ENCODE assay signal across 15 cellular contexts in genomic region chr1:230204852-230205251, GRCh38.
DNase-seq lines count a peak whose midpoint lies in the region; ATAC-seq and TF ChIP-seq lines count a peak whose summit lies in the region.
"Had no signal": no experiment of that assay in that cellular context is flagged by ENCODE, and none has a peak within 500 bp of the region (broad histone marks: within the 10 kb centered on the region; RNA-seq: fewer than 3 reads in every experiment).

No MANE protein-coding gene starts in this region.

- H3K36me3 ChIP-seq in adipocyte (ENCODE audit: control insufficient read depth, insufficient read depth, low read length, severe bottlenecking) = peaks cover 46% of the 10 kb centered on the region
- H3K36me3 ChIP-seq in lung (ENCODE audit: control insufficient read depth in 2 of 2, insufficient read depth in 2 of 2, low read length in 2 of 2) = peaks cover 0 to 2% of the 10 kb centered on the region in 2 donors

- no peaks in the 10 kb centered on the region for H3K27me3 Mint-ChIP-seq in activated CD4-positive, alpha-beta T cell treated with anti-CD3 and anti-CD28 coated beads, Interleukin-2, amount 10 ng/mL, durations not matched to agents 7 days and 5 days
- H3K27me3 Mint-ChIP-seq in type B pancreatic cell = no peaks in the 10 kb centered on the region
- H3K27me3 Mint-ChIP-seq: activated naive CD8-positive, alpha-beta T cell had no signal

- no peak for DNase-seq in activated CD4-positive, alpha-beta T cell treated with anti-CD3 and anti-CD28 coated beads, Interleukin-2, amount 10 ng/mL, durations not matched to agents 7 days and 5 days
- DNase-seq in activated CD4-positive, alpha-beta T cell treated with anti-CD3 and anti-CD28 coated beads, Interleukin-2, amount 50 U/mL, for 48 hours = no peak
- DNase-seq in adipocyte (ENCODE audit: low read depth) = peak; percentile 3
- DNase-seq in lung (ENCODE audit: low spot score) = peak; percentile 82
- no peak for DNase-seq in type B pancreatic cell (ENCODE audit: extremely low spot score, unreplicated experiment)
- DNase-seq: dermis blood vessel endothelial cell, NCI-H1092, T1000 had no signal

- H3K9me3 ChIP-seq in adipocyte (ENCODE audit: control insufficient read depth, low read length) = no peaks in the 10 kb centered on the region
- H3K9me3 ChIP-seq in lung (ENCODE audit: control insufficient read depth in 2 of 2, insufficient read depth in 1 of 2, low read length in 1 of 2) = no peaks in the 10 kb centered on the region
- H3K9me3 ChIP-seq: A549 had no signal

- H3K27ac Mint-ChIP-seq in activated CD4-positive, alpha-beta T cell treated with anti-CD3 and anti-CD28 coated beads, Interleukin-2, amount 10 ng/mL, durations not matched to agents 7 days and 5 days = peak overlapping the region; percentile 9
- H3K27ac Mint-ChIP-seq in type B pancreatic cell = peak overlapping the region; percentile 45
- H3K27ac Mint-ChIP-seq: activated naive CD8-positive, alpha-beta T cell had no signal

- peaks cover 15% of the 10 kb centered on the region for H3K36me3 Mint-ChIP-seq in activated CD4-positive, alpha-beta T cell treated with anti-CD3 and anti-CD28 coated beads, Interleukin-2, amount 10 ng/mL, durations not matched to agents 7 days and 5 days (ENCODE audit: low read depth)
- H3K36me3 Mint-ChIP-seq in type B pancreatic cell = peaks cover 4% of the 10 kb centered on the region

- POLR2A ChIA-PET in activated CD4-positive, alpha-beta T cell treated with anti-CD3 and anti-CD28 coated beads, Interleukin-2, amount 10 ng/mL, durations not matched to agents 7 days and 5 days (lab: Charles Lee) = no interaction called here

- H3K9me3 Mint-ChIP-seq in activated CD4-positive, alpha-beta T cell treated with anti-CD3 and anti-CD28 coated beads, Interleukin-2, amount 10 ng/mL, durations not matched to agents 7 days and 5 days = no peaks in the 10 kb centered on the region
- H3K9me3 Mint-ChIP-seq in type B pancreatic cell = no peaks in the 10 kb centered on the region
- H3K9me3 Mint-ChIP-seq: neural crest cell had no signal

- CTCF ChIA-PET in activated CD4-positive, alpha-beta T cell treated with anti-CD3 and anti-CD28 coated beads, Interleukin-2, amount 10 ng/mL, durations not matched to agents 7 days and 5 days (lab: Charles Lee) = interaction anchor here (0.7 to 2.1 kb wide), 3 partner anchors 10 to 107 kb away, joined by 3 to 14 read pairs (median 7); no protein-coding TSS in a partner anchor

- no peak overlapping the region for H3K9ac ChIP-seq in adipocyte (ENCODE audit: low read length)

- H3K27me3 ChIP-seq in adipocyte (replicated peaks; ENCODE audit: control insufficient read depth, insufficient read depth, low read length) (no peaks in the 10 kb centered on the region), lung (ENCODE audit: control insufficient read depth, insufficient read depth) (no peaks in the 10 kb centered on the region)

- peaks cover 31% of the 10 kb centered on the region for H3K4me1 ChIP-seq in adipocyte (ENCODE audit: control insufficient read depth, insufficient read depth, low read length)
- H3K4me1 ChIP-seq in lung (ENCODE audit: control insufficient read depth in 2 of 2, insufficient read depth in 2 of 2, low read length in 2 of 2) = peaks cover 11 to 16% of the 10 kb centered on the region in 2 donors
- H3K4me1 ChIP-seq: A549 had no signal

- H3K4me3 ChIP-seq in adipocyte (ENCODE audit: low read length) = no peak overlapping the region
- no peak overlapping the region for H3K4me3 ChIP-seq in lung
- H3K4me3 ChIP-seq: A549, GM12878 had no signal

- no peak for TF ChIP-seq CTCF in lung (IDR thresholded peaks at IDR 0.05; ENCODE audit: control extremely low read depth, extremely low read depth)
- no peak for TF ChIP-seq CTCF in type B pancreatic cell (conservative IDR thresholded peaks at IDR 0.05)

- ATAC-seq in lung (ENCODE audit: insufficient read depth, low FRiP score) (peak; percentile 79), HG03025 (IDR thresholded peaks at IDR 0.05; ENCODE audit: low FRiP score, unreplicated experiment) (no peak), GM19328 (IDR thresholded peaks at IDR 0.05; ENCODE audit: unreplicated experiment) (no peak), GM21786 (IDR thresholded peaks at IDR 0.05; ENCODE audit: unreplicated experiment) (no peak)
- ATAC-seq: A549, GM12878 had no signal

- H3K4me3 Mint-ChIP-seq in activated CD4-positive, alpha-beta T cell treated with anti-CD3 and anti-CD28 coated beads, Interleukin-2, amount 10 ng/mL, durations not matched to agents 7 days and 5 days = no peak overlapping the region
- no peak overlapping the region for H3K4me3 Mint-ChIP-seq in type B pancreatic cell
- H3K4me3 Mint-ChIP-seq: activated naive CD8-positive, alpha-beta T cell; neural crest cell had no signal

- 50 to 78% methylated on average over 3 of the region's 3 CpGs for WGBS in lung, 2 donors

- H3K27ac ChIP-seq in lung (ENCODE audit: low read depth in 1 of 2, low read length in 1 of 2) = peak overlapping the region in 1 of 2 donors; percentile 56
- H3K27ac ChIP-seq: A549 had no signal

- H3K4me1 Mint-ChIP-seq in activated CD4-positive, alpha-beta T cell treated with anti-CD3 and anti-CD28 coated beads, Interleukin-2, amount 10 ng/mL, durations not matched to agents 7 days and 5 days = peaks cover 20% of the 10 kb centered on the region
- peaks cover 32% of the 10 kb centered on the region for H3K4me1 Mint-ChIP-seq in type B pancreatic cell (ENCODE audit: unreplicated experiment)

Comparison
In these comparisons a context has a peak if more than half of its experiments do, and no peak if none do; other contexts are left out.
1. DNase-seq: peak in adipocyte (single experiment) and lung (single experiment); none in activated CD4-positive, alpha-beta T cell treated with anti-CD3 and anti-CD28 coated beads, Interleukin-2, amount 10 ng/mL, durations not matched to agents 7 days and 5 days (single experiment), activated CD4-positive, alpha-beta T cell treated with anti-CD3 and anti-CD28 coated beads, Interleukin-2, amount 50 U/mL, for 48 hours (0 of 2) and type B pancreatic cell (single experiment).